ENCODE assay signal across 1 cellular context in genomic region chr20:57809661-57810172, GRCh38.
TF ChIP-seq lines count a peak whose summit lies in the region.

No MANE protein-coding gene starts in this region.

TF ChIP-seq in K562, 482 proteins besides CTCF, POLR2A, EP300 and RAD21:
- TF ChIP-seq ETV6 (IDR thresholded peaks at IDR 0.05; ENCODE audit: borderline replicate concordance in 1 of 2, low read depth in 2 of 2, low read length in 1 of 2) (no peak), ETV6 (CRISPR knock-in tag; IDR thresholded peaks at IDR 0.05; ENCODE audit: borderline replicate concordance) (no peak), CEBPB (tag; IDR thresholded peaks at IDR 0.05) (0 out of 2 replicates have a peak, but pooled peaks have one; percentile 16), XRCC5 (IDR thresholded peaks at IDR 0.05; ENCODE audit: low read depth, low read length) (no peak), CCNT2 (IDR thresholded peaks at IDR 0.05; ENCODE audit: borderline replicate concordance, extremely low read depth, insufficient read length, low read depth, low read length) (no peak)
